In the genomic region with DNA sequence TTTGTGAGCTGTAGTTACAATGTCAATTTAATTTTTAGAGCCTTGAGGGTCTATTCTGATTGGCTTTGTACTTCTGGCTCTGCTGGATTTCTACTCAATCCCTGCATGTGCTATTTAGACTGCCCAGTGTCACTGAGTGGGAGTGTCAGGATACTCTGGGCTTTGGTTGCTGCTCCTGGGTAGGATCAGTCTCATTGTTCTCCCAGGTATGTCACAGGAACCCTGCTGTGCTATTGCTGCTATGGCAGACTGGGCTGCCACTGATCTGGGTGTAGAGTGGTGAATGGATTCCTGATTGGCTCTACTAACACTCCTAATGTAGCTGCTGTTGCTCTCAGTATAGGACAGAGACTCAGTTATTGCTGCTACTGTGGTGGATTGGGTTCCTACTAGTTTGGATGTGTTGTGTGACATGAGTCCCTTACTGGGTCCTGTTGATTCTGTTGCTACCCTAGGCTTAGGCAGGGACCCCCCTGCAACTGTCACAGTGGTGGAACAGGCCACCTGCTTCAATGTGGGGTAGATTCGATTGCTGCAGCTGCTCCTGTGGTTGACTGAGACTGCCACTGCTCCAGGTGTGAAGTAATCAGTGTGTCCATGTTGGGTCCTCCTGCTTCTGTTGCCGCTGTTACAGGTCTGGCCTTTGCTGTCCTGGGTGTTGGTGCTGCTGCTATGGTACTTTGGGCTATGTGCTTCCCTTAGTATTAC, we compare ENCODE assay signal across 1 cellular context.
TF ChIP-seq lines count a peak whose summit lies in the region.

No MANE protein-coding gene starts in this region.

TF ChIP-seq in GM23338, 12 proteins besides CTCF, POLR2A, EP300 and RAD21 (continued from another document):
- TF ChIP-seq, protein P1, sequence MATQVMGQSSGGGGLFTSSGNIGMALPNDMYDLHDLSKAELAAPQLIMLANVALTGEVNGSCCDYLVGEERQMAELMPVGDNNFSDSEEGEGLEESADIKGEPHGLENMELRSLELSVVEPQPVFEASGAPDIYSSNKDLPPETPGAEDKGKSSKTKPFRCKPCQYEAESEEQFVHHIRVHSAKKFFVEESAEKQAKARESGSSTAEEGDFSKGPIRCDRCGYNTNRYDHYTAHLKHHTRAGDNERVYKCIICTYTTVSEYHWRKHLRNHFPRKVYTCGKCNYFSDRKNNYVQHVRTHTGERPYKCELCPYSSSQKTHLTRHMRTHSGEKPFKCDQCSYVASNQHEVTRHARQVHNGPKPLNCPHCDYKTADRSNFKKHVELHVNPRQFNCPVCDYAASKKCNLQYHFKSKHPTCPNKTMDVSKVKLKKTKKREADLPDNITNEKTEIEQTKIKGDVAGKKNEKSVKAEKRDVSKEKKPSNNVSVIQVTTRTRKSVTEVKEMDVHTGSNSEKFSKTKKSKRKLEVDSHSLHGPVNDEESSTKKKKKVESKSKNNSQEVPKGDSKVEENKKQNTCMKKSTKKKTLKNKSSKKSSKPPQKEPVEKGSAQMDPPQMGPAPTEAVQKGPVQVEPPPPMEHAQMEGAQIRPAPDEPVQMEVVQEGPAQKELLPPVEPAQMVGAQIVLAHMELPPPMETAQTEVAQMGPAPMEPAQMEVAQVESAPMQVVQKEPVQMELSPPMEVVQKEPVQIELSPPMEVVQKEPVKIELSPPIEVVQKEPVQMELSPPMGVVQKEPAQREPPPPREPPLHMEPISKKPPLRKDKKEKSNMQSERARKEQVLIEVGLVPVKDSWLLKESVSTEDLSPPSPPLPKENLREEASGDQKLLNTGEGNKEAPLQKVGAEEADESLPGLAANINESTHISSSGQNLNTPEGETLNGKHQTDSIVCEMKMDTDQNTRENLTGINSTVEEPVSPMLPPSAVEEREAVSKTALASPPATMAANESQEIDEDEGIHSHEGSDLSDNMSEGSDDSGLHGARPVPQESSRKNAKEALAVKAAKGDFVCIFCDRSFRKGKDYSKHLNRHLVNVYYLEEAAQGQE (IDR thresholded peaks at IDR 0.05; ENCODE audit: unreplicated experiment), result no peak
- TF ChIP-seq, protein P2, sequence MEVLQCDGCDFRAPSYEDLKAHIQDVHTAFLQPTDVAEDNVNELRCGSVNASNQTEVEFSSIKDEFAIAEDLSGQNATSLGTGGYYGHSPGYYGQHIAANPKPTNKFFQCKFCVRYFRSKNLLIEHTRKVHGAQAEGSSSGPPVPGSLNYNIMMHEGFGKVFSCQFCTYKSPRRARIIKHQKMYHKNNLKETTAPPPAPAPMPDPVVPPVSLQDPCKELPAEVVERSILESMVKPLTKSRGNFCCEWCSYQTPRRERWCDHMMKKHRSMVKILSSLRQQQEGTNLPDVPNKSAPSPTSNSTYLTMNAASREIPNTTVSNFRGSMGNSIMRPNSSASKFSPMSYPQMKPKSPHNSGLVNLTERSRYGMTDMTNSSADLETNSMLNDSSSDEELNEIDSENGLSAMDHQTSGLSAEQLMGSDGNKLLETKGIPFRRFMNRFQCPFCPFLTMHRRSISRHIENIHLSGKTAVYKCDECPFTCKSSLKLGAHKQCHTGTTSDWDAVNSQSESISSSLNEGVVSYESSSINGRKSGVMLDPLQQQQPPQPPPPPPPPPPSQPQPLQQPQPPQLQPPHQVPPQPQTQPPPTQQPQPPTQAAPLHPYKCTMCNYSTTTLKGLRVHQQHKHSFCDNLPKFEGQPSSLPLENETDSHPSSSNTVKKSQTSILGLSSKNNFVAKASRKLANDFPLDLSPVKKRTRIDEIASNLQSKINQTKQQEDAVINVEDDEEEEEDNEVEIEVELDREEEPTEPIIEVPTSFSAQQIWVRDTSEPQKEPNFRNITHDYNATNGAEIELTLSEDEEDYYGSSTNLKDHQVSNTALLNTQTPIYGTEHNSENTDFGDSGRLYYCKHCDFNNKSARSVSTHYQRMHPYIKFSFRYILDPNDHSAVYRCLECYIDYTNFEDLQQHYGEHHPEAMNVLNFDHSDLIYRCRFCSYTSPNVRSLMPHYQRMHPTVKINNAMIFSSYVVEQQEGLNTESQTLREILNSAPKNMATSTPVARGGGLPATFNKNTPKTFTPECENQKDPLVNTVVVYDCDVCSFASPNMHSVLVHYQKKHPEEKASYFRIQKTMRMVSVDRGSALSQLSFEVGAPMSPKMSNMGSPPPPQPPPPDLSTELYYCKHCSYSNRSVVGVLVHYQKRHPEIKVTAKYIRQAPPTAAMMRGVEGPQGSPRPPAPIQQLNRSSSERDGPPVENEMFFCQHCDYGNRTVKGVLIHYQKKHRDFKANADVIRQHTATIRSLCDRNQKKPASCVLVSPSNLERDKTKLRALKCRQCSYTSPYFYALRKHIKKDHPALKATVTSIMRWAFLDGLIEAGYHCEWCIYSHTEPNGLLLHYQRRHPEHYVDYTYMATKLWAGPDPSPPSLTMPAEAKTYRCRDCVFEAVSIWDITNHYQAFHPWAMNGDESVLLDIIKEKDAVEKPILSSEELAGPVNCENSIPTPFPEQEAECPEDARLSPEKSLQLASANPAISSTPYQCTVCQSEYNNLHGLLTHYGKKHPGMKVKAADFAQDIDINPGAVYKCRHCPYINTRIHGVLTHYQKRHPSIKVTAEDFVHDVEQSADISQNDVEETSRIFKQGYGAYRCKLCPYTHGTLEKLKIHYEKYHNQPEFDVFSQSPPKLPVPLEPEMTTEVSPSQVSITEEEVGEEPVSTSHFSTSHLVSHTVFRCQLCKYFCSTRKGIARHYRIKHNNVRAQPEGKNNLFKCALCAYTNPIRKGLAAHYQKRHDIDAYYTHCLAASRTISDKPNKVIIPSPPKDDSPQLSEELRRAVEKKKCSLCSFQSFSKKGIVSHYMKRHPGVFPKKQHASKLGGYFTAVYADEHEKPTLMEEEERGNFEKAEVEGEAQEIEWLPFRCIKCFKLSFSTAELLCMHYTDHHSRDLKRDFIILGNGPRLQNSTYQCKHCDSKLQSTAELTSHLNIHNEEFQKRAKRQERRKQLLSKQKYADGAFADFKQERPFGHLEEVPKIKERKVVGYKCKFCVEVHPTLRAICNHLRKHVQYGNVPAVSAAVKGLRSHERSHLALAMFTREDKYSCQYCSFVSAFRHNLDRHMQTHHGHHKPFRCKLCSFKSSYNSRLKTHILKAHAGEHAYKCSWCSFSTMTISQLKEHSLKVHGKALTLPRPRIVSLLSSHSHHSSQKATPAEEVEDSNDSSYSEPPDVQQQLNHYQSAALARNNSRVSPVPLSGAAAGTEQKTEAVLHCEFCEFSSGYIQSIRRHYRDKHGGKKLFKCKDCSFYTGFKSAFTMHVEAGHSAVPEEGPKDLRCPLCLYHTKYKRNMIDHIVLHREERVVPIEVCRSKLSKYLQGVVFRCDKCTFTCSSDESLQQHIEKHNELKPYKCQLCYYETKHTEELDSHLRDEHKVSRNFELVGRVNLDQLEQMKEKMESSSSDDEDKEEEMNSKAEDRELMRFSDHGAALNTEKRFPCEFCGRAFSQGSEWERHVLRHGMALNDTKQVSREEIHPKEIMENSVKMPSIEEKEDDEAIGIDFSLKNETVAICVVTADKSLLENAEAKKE (CRISPR knock-in tag; IDR thresholded peaks at IDR 0.05), result no peak
- TF ChIP-seq POLR2AphosphoS5 (IDR thresholded peaks at IDR 0.05; ENCODE audit: low read depth), result no peak
- no peak for TF ChIP-seq EZH2 (IDR thresholded peaks at IDR 0.05; ENCODE audit: low read depth, unreplicated experiment)
